ENCODE assay signal across 19 cellular contexts in the genomic region with DNA sequence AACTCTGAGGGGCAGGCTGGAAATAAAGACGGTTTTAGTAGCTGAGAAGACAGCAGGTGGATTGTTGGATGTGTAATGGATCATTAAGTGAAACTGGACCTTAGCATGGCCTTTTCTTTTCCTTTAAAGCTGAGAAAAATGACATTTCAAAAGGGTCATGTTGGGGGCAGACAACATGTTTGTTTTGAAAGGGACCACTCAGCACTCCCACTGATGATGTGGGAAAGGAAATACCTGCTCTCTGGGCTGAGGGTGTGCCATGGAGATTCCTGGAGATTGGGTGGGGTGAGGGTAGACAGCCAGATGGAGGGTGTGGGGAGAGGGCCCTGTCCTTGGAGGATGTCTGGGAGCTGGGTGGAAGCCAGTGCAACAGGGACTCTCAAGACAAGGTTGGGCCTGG.
"Had no signal": no experiment of that assay in that cellular context is flagged by ENCODE, and none has a peak within 500 bp of the region (broad histone marks: within the 10 kb centered on the region; RNA-seq: fewer than 3 reads in every experiment).

No MANE protein-coding gene starts in this region.

- ATAC-seq: activated CD4-positive, CD25-positive, alpha-beta regulatory T cell treated with anti-CD3 and anti-CD28 coated beads, Interleukin-2, amount 50 U/mL, for 24 hours; activated CD8-positive, alpha-beta memory T cell treated with anti-CD3 and anti-CD28 coated beads, Interleukin-2, amount 10 ng/mL, durations not matched to agents 7 days and 5 days; activated naive CD8-positive, alpha-beta T cell treated with anti-CD3 and anti-CD28 coated beads, Interleukin-2, amount 50 U/mL, for 24 hours had no signal

- H3K4me3 Mint-ChIP-seq: activated CD8-positive, alpha-beta memory T cell treated with anti-CD3 and anti-CD28 coated beads, Interleukin-2, amount 10 ng/mL, durations not matched to agents 7 days and 5 days; activated naive CD4-positive, alpha-beta T cell treated with anti-CD3 and anti-CD28 coated beads for 36 hours; activated naive CD8-positive, alpha-beta T cell treated with anti-CD3 and anti-CD28 coated beads, Interleukin-2, amount 50 U/mL, for 24 hours; nephron progenitor cell; stimulated activated naive B cell treated with anti-CD40 and anti-IgM and Interleukin-4, amounts not matched to agents 10 μg/mL and 1 μg/mL and 100 μg/mL, for 72 hours had no signal

- H3K4me3 ChIP-seq: ascending aorta, cardiac muscle cell, ovary, tibial nerve had no signal

- H3K36me3 Mint-ChIP-seq: activated CD8-positive, alpha-beta memory T cell treated with anti-CD3 and anti-CD28 coated beads, Interleukin-2, amount 10 ng/mL, durations not matched to agents 7 days and 5 days had no signal

- H3K4me1 Mint-ChIP-seq: activated CD8-positive, alpha-beta memory T cell treated with anti-CD3 and anti-CD28 coated beads, Interleukin-2, amount 10 ng/mL, durations not matched to agents 7 days and 5 days; activated naive CD8-positive, alpha-beta T cell treated with anti-CD3 and anti-CD28 coated beads, Interleukin-2, amount 50 U/mL, for 24 hours had no signal

- H3K27me3 ChIP-seq: ascending aorta, cardiac muscle cell, foreskin keratinocyte, ovary, tibial nerve had no signal

- DNase-seq: activated CD4-positive, alpha-beta T cell treated with anti-CD3 and anti-CD28 coated beads, Interleukin-2, amount 50 U/mL, for 4 hours; activated CD8-positive, alpha-beta memory T cell treated with anti-CD3 and anti-CD28 coated beads, Interleukin-2, amount 10 ng/mL, durations not matched to agents 7 days and 5 days; activated naive CD4-positive, alpha-beta T cell treated with anti-CD3 and anti-CD28 coated beads for 36 hours; activated naive CD8-positive, alpha-beta T cell treated with anti-CD3 and anti-CD28 coated beads, Interleukin-2, amount 50 U/mL, for 24 hours; activated T-cell treated with anti-CD3 and anti-CD28 coated beads, Interleukin-2, amount 50 U/mL, for 1 hour; foreskin keratinocyte; glutamatergic neuron; hypothalamus; mesendoderm; nephron progenitor cell; ovary; stimulated activated CD4-positive, alpha-beta T cell treated with anti-CD3 and anti-CD28 coated beads, Interleukin-12 subunit alpha, Interleukin-12 subunit beta, amount 100 ng/mL, for 4 hours; stimulated activated naive B cell treated with anti-CD40 and anti-IgM and Interleukin-4, amounts not matched to agents 10 μg/mL and 1 μg/mL and 100 μg/mL, for 72 hours; T-helper 9 cell had no signal

- H3K9me3 ChIP-seq: ascending aorta, ovary had no signal

- H3K36me3 ChIP-seq: ascending aorta, cardiac muscle cell, ovary, tibial nerve had no signal

- H3K27ac ChIP-seq: cardiac muscle cell, foreskin keratinocyte, ovary had no signal

- H3K27ac Mint-ChIP-seq: activated CD8-positive, alpha-beta memory T cell treated with anti-CD3 and anti-CD28 coated beads, Interleukin-2, amount 10 ng/mL, durations not matched to agents 7 days and 5 days; activated naive CD4-positive, alpha-beta T cell treated with anti-CD3 and anti-CD28 coated beads for 36 hours; activated naive CD8-positive, alpha-beta T cell treated with anti-CD3 and anti-CD28 coated beads, Interleukin-2, amount 50 U/mL, for 24 hours; activated T-helper 2 cell treated with anti-CD3 and anti-CD28 coated beads, Interferon-gamma antibody, Interleukin-2, Interleukin-4, amounts not matched to agents 10 μg/mL and 5 μg/mL and 100 μg/mL, durations not matched to agents 14 hours and 24 hours and 36 hours; nephron progenitor cell; stimulated activated naive B cell treated with anti-CD40 and anti-IgM and Interleukin-4, amounts not matched to agents 10 μg/mL and 1 μg/mL and 100 μg/mL, for 72 hours had no signal
